In genomic region chr12:42370013-42370412, GRCh38 we compare ENCODE assay signal across 21 cellular contexts. TPM values are rescaled to one million over a fixed set of nuclear protein-coding genes. Genes with fewer than 3 reads are reported as not detected.
DNase-seq lines count a peak whose midpoint lies in the region; ATAC-seq, FAIRE-seq and TF ChIP-seq lines count a peak whose summit lies in the region.
"Had no signal": no experiment of that assay in that cellular context is flagged by ENCODE, and none has a peak within 500 bp of the region (broad histone marks: within the 10 kb centered on the region; RNA-seq: fewer than 3 reads in every experiment).

No MANE protein-coding gene starts in this region.

- H3K27me3 ChIP-seq in Karpas-422 (ENCODE audit: low read length): no peaks in the 10 kb centered on the region
- H3K27me3 ChIP-seq in H1 (replicated peaks in 1 of 4; ENCODE audit: control insufficient read depth in 3 of 4, extremely low read depth in 1 of 4, insufficient read depth in 3 of 4, low read length in 3 of 4): no peaks in the 10 kb centered on the region

- H3K9me3 ChIP-seq in Karpas-422 (ENCODE audit: low read length) (no peaks in the 10 kb centered on the region), H1 (ENCODE audit: insufficient read depth in 2 of 2, low read depth in 1 of 2, low read length in 1 of 2) (no peaks in the 10 kb centered on the region)
- H3K9me3 ChIP-seq: HAP-1 had no signal

- H4K5ac ChIP-seq in H1 (ENCODE audit: insufficient read length, low read depth, low read length): no peak overlapping the region

- H4K91ac ChIP-seq in H1 (replicated peaks; ENCODE audit: insufficient read length, low read length): no peak overlapping the region

- no peak overlapping the region for H2AFZ ChIP-seq in Karpas-422 (ENCODE audit: low read length)
- H2AFZ ChIP-seq in H1 (ENCODE audit: low read length): no peak overlapping the region
- H2AFZ ChIP-seq: PC-9 had no signal

- H2BK12ac ChIP-seq in H1 (ENCODE audit: low read depth, low read length): no peak overlapping the region

- no peaks in the 10 kb centered on the region for H3K23me2 ChIP-seq in H1 (ENCODE audit: low read depth, low read length)

- H3K23ac ChIP-seq in H1 (ENCODE audit: insufficient read length): no peak overlapping the region

- no peak overlapping the region for H3K4ac ChIP-seq in H1 (replicated peaks; ENCODE audit: insufficient read length, low read depth, low read length)

- DNase-seq in activated T-cell treated with anti-CD3 and anti-CD28 coated beads, Interleukin-2, amount 50 U/mL, for 24 hours: no peak
- DNase-seq in activated T-cell treated with anti-CD3 and anti-CD28 coated beads for 4 hours (no peak), Karpas-422 (peak; percentile 50), H1 (ENCODE audit: low read depth in 1 of 2, low spot score in 2 of 2) (no peak), nephron progenitor cell (no peak), GM10266 (ENCODE audit: extremely low spot score) (no peak), COR-L47 (lab: John Stamatoyannopoulos, UW) (no peak)
- DNase-seq: AML-193; CD8-positive, alpha-beta memory T cell; Kasumi-1; NCI-H1694; NCI-H2081 treated with DMSO at 0.1 percent for 48 hours; NCI-H446; PC-9; RPMI8226; SHP77 had no signal

- TF ChIP-seq EP300 in H1 (IDR thresholded peaks at IDR 0.05; ENCODE audit: borderline replicate concordance in 1 of 2, low read depth in 2 of 2, low read length in 2 of 2): no peak

- FAIRE-seq in H1 (lab: Jason Lieb, UNC): no peak
- FAIRE-seq: G401.6, GM19239 had no signal

- peaks cover 76% of the 10 kb centered on the region for H3K79me2 ChIP-seq in Karpas-422 (ENCODE audit: low read length)
- peaks cover 0 to 28% of the 10 kb centered on the region in 2 experiments; a peak in 2 of 4 replicates for H3K79me2 ChIP-seq in H1 (ENCODE audit: control insufficient read depth in 1 of 2, insufficient read depth in 2 of 2, low read length in 2 of 2)

- TF ChIP-seq CTCF in H1 (IDR thresholded peaks at IDR 0.05; ENCODE audit: control extremely low read depth in 1 of 3, insufficient read depth in 1 of 3, low read depth in 1 of 3, low read length in 3 of 3) (no peak), nephron progenitor cell (IDR thresholded peaks at IDR 0.05) (no peak), GM10266 (IDR thresholded peaks at IDR 0.05; ENCODE audit: control insufficient read depth, insufficient read depth, low read depth, missing control alignments) (no peak)

- no peaks in the 10 kb centered on the region for H3K27me3 Mint-ChIP-seq in activated T-cell treated with anti-CD3 and anti-CD28 coated beads, Interleukin-2, amount 50 U/mL, for 24 hours
- peaks cover 2% of the 10 kb centered on the region for H3K27me3 Mint-ChIP-seq in nephron progenitor cell (ENCODE audit: low read depth, poor library complexity)
- H3K27me3 Mint-ChIP-seq: CD8-positive, alpha-beta memory T cell had no signal

- TF ChIP-seq RAD21 in H1 (IDR thresholded peaks at IDR 0.05 in 1 of 2, conservative IDR thresholded peaks at IDR 0.05 in 1 of 2; ENCODE audit: low read depth in 2 of 2, low read length in 2 of 2): no peak

- no peak for ATAC-seq in HG02678 (IDR thresholded peaks at IDR 0.05; ENCODE audit: unreplicated experiment)

- H3K9me2 ChIP-seq in Karpas-422 (replicated peaks; ENCODE audit: insufficient read depth, low read length): no peaks in the 10 kb centered on the region

- H2BK5ac ChIP-seq in H1 (ENCODE audit: low read depth, low read length): no peak overlapping the region; the same call in 1 of the 2 replicates

- CTCF ChIA-PET in H1 (lab: Charles Lee; ENCODE audit: partially characterized antibody): interaction anchor here (0.8 to 3.6 kb wide), 6 partner anchors 16 to 180 kb away, joined by 3 to 19 read pairs (median 7); no protein-coding TSS in a partner anchor

- H3K4me2 ChIP-seq in Karpas-422 (ENCODE audit: low read depth, low read length, poor library complexity, severe bottlenecking): peak overlapping the region; percentile 48
- peak overlapping the region; percentile 8 to 55 for H3K4me2 ChIP-seq in H1 (ENCODE audit: insufficient read depth in 1 of 2, low read depth in 2 of 2, low read length in 2 of 2)
- H3K4me2 ChIP-seq: PC-9 had no signal

- peak overlapping the region; percentile 76 for H3K27ac ChIP-seq in Karpas-422 (ENCODE audit: low read length)
- no peak overlapping the region for H3K27ac ChIP-seq in H1 (ENCODE audit: low read depth, low read length)
- H3K27ac ChIP-seq: C4-2B, PC-9 had no signal

- no peak overlapping the region for H3K18ac ChIP-seq in H1 (ENCODE audit: extremely low read depth, low read length)

- H3K79me1 ChIP-seq in H1 (ENCODE audit: low read depth, low read length): no peaks in the 10 kb centered on the region; the same call in 1 of the 2 replicates

- no peaks in the 10 kb centered on the region for H3K9me3 Mint-ChIP-seq in activated T-cell treated with anti-CD3 and anti-CD28 coated beads, Interleukin-2, amount 50 U/mL, for 24 hours
- peaks cover 9% of the 10 kb centered on the region for H3K9me3 Mint-ChIP-seq in nephron progenitor cell
- H3K9me3 Mint-ChIP-seq: CD8-positive, alpha-beta memory T cell had no signal

- no peak overlapping the region for H3K4me3 ChIP-seq in Karpas-422 (ENCODE audit: low read length)
- H3K4me3 ChIP-seq in H1 (ENCODE audit: extremely low read depth in 1 of 4, insufficient read depth in 2 of 4, low read depth in 3 of 4, low read length in 4 of 4): peak overlapping the region in 1 of 4 experiments; percentile 34; a peak in 2 of 8 replicates
- H3K4me3 ChIP-seq: HAP-1, PC-9 had no signal

- H2AK5ac ChIP-seq in H1 (ENCODE audit: low read depth, low read length): no peak overlapping the region

- no peak for TF ChIP-seq POLR2A in H1 (IDR thresholded peaks at IDR 0.05; ENCODE audit: control extremely low read depth in 1 of 2, low read depth in 2 of 2, low read length in 2 of 2)

- no peaks in the 10 kb centered on the region for H4K20me1 ChIP-seq in Karpas-422 (ENCODE audit: insufficient read depth, low read depth, low read length)
- H4K20me1 ChIP-seq in H1 (replicated peaks in 1 of 2; ENCODE audit: control insufficient read depth in 1 of 2, insufficient read depth in 2 of 2, low read length in 2 of 2): no peaks in the 10 kb centered on the region

- H2BK120ac ChIP-seq in H1 (replicated peaks; ENCODE audit: low read depth, low read length): no peak overlapping the region

- WGBS in H1 (ENCODE audit: extremely low coverage in 1 of 2, insufficient coverage in 1 of 2, insufficient read length in 1 of 2, insufficient replicate concordance in 2 of 2, low coverage in 1 of 2, low lambda C conversion rate in 2 of 2, missing lambda C conversion rate in 1 of 2), 2 experiments: 14% methylated on average over 4 of the region's 4 CpGs; no CpG with 5 or more reads in 1 of the 2 experiments

- H3K4me1 ChIP-seq in Karpas-422 (ENCODE audit: low read length) (peaks cover 73% of the 10 kb centered on the region), H1 (replicated peaks in 1 of 4; ENCODE audit: control insufficient read depth in 3 of 4, insufficient read depth in 4 of 4, low read length in 3 of 4) (peaks cover 0 to 9% (median 5%) of the 10 kb centered on the region in 4 experiments; a peak in 5 of 7 replicates)

- peaks cover 19% of the 10 kb centered on the region for H3K36me3 Mint-ChIP-seq in activated T-cell treated with anti-CD3 and anti-CD28 coated beads, Interleukin-2, amount 50 U/mL, for 24 hours (ENCODE audit: low read depth)
- peaks cover 38% of the 10 kb centered on the region for H3K36me3 Mint-ChIP-seq in nephron progenitor cell (ENCODE audit: low read depth)

- no peak overlapping the region for H3K14ac ChIP-seq in H1 (ENCODE audit: insufficient read length)

- H3K4me1 Mint-ChIP-seq in activated T-cell treated with anti-CD3 and anti-CD28 coated beads, Interleukin-2, amount 50 U/mL, for 24 hours (ENCODE audit: low read depth): peaks cover 13% of the 10 kb centered on the region
- peaks cover 10% of the 10 kb centered on the region for H3K4me1 Mint-ChIP-seq in nephron progenitor cell

- H3K36me3 ChIP-seq in Karpas-422 (ENCODE audit: insufficient read depth, low read length) (peaks cover 10% of the 10 kb centered on the region), H1 (ENCODE audit: control insufficient read depth in 2 of 4, insufficient read depth in 4 of 4, low read length in 3 of 4) (no peaks in the 10 kb centered on the region; a peak in 1 of 8 replicates)
- H3K36me3 ChIP-seq: HAP-1 had no signal

- no peak overlapping the region for H3K4me3 Mint-ChIP-seq in activated T-cell treated with anti-CD3 and anti-CD28 coated beads, Interleukin-2, amount 50 U/mL, for 24 hours
- H3K4me3 Mint-ChIP-seq in nephron progenitor cell: no peak overlapping the region
- H3K4me3 Mint-ChIP-seq: CD8-positive, alpha-beta memory T cell had no signal

- no peak overlapping the region for H3K56ac ChIP-seq in H1 (replicated peaks; ENCODE audit: insufficient read length, low read depth, low read length)

- no peak overlapping the region for H2BK20ac ChIP-seq in H1 (ENCODE audit: low read length)

- no peak overlapping the region for H4K8ac ChIP-seq in H1 (ENCODE audit: extremely low read depth, insufficient read depth, low read length)

- POLR2A ChIA-PET in H1 (lab: Charles Lee; ENCODE audit: partially characterized antibody): interaction anchor here (1.1 to 2.1 kb wide), 2 partner anchors 225 to 245 kb away, joined by 3 to 6 read pairs; partner anchors contain the start of gene GXYLT1

- H2BK15ac ChIP-seq in H1 (ENCODE audit: low read length): no peak overlapping the region

- peak overlapping the region; percentile 6 for H3K27ac Mint-ChIP-seq in activated T-cell treated with anti-CD3 and anti-CD28 coated beads, Interleukin-2, amount 50 U/mL, for 24 hours
- H3K27ac Mint-ChIP-seq in nephron progenitor cell: peak overlapping the region; percentile 60

- H3K9ac ChIP-seq in Karpas-422 (ENCODE audit: low read length) (no peak overlapping the region), H1 (replicated peaks in 1 of 4; ENCODE audit: extremely low read depth in 1 of 4, low read depth in 3 of 4, low read length in 3 of 4) (no peak overlapping the region)

RNA-seq across cellular contexts. Expression of gene PPHLN1, which starts 44.0 kb away (rescaled TPM):
- total RNA-seq in Karpas-422 (2014; rRNA removed; shearing (Covaris generic); ENCODE audit: low replicate concordance): 115 and 174 TPM in 2 replicates
- total RNA-seq in H1 (2021; fragmentation: NEBNext Ultra II Directional; extraction: Animal tissue kit (Norgen Biotek cat#: 25700)): 69.6 and 71.6 TPM in 2 replicates
- polyA plus RNA-seq in H1 (2011; rRNA removed): 31.8 and 34.3 TPM in 2 replicates
- 73.3 TPM for polyA plus RNA-seq in H1 (2011; cell fraction: cytosol; rRNA removed)
- polyA plus RNA-seq in H1 (2011; cell fraction: nucleus; rRNA removed): 20.0 TPM
- polyA plus RNA-seq in H1 (2012, experiment 1 of 2): 49.5 to 67.3 TPM (median 56.4 TPM) in 4 replicates
- 8.5 TPM for polyA plus RNA-seq in H1 (2012, experiment 2 of 2)
- polyA plus RNA-seq in H1 (2013, experiment 1 of 2): 73.3 TPM
- polyA plus RNA-seq in H1 (2013, experiment 2 of 2): 72.0 TPM
- 28.4 and 47.7 TPM in 2 replicates for polyA minus RNA-seq in H1 (2011; rRNA and poly(A)+ RNA removed)
- polyA minus RNA-seq in H1 (2011; cell fraction: cytosol; rRNA and poly(A)+ RNA removed): 21.7 TPM
- 44.5 TPM for polyA minus RNA-seq in H1 (2011; cell fraction: nucleus; rRNA and poly(A)+ RNA removed)

RNA-seq across cellular contexts. Expression of gene ZCRB1, which starts 44.1 kb away (rescaled TPM):
- 48.2 and 58.4 TPM in 2 replicates for total RNA-seq in Karpas-422 (2014; rRNA removed; shearing (Covaris generic); ENCODE audit: low replicate concordance)
- total RNA-seq in H1 (2021; fragmentation: NEBNext Ultra II Directional; extraction: Animal tissue kit (Norgen Biotek cat#: 25700)): 52.5 and 55.9 TPM in 2 replicates
- 12.9 and 22.0 TPM in 2 replicates for polyA plus RNA-seq in H1 (2011; rRNA removed)
- 23.9 TPM for polyA plus RNA-seq in H1 (2011; cell fraction: cytosol; rRNA removed)
- polyA plus RNA-seq in H1 (2011; cell fraction: nucleus; rRNA removed): 138 TPM
- 39.8 to 77.5 TPM (median 62.2 TPM) in 4 replicates for polyA plus RNA-seq in H1 (2012, experiment 1 of 2)
- polyA plus RNA-seq in H1 (2012, experiment 2 of 2): 7.2 TPM
- 136 TPM for polyA plus RNA-seq in H1 (2013, experiment 1 of 2)
- 128 TPM for polyA plus RNA-seq in H1 (2013, experiment 2 of 2)
- 12.1 and 13.1 TPM in 2 replicates for polyA minus RNA-seq in H1 (2011; rRNA and poly(A)+ RNA removed)
- 14.5 TPM for polyA minus RNA-seq in H1 (2011; cell fraction: cytosol; rRNA and poly(A)+ RNA removed)
- 42.6 TPM for polyA minus RNA-seq in H1 (2011; cell fraction: nucleus; rRNA and poly(A)+ RNA removed)
